In genomic region chr17:50722746-50723145, GRCh38 we compare ENCODE assay signal across 14 cellular contexts. TPM values are rescaled to one million over a fixed set of nuclear protein-coding genes. Genes with fewer than 3 reads are reported as not detected.
A peak's percentile ranks its signal among the peaks of the same experiment; 100 is the strongest.
DNase-seq lines count a peak whose midpoint lies in the region; ATAC-seq and TF ChIP-seq lines count a peak whose summit lies in the region.
"Had no signal": no experiment of that assay in that cellular context is flagged by ENCODE, and none has a peak within 500 bp of the region (broad histone marks: within the 10 kb centered on the region; RNA-seq: fewer than 3 reads in every experiment).

No MANE protein-coding gene starts in this region.

- intact Hi-C loops in CD4-positive, alpha-beta T cell (cut with DNase I, micrococcal nuclease): no loop called here
- intact Hi-C loops in ascending aorta (cut with DNase I): no loop called here

- TF ChIP-seq CTCF in CD4-positive, alpha-beta T cell (IDR thresholded peaks at IDR 0.05): no peak
- no peak for TF ChIP-seq CTCF in ascending aorta (IDR thresholded peaks at IDR 0.05)

- no peaks in the 10 kb centered on the region for H3K27me3 Mint-ChIP-seq in CD4-positive, alpha-beta T cell

- H3K4me3 ChIP-seq in HUES6 (ENCODE audit: low read depth, low read length) (peak overlapping the region; percentile 16; the same call in 1 of the 2 replicates), adipocyte (ENCODE audit: low read length) (peak overlapping the region; percentile 99), mucosa of stomach (ENCODE audit: low read length) (no peak overlapping the region), ascending aorta (peak overlapping the region in 1 of 2 donors; percentile 77)

- DNase-seq in CD4-positive, alpha-beta T cell: no peak
- DNase-seq in adipocyte (ENCODE audit: low read depth): no peak
- DNase-seq in stimulated activated CD4-positive, alpha-beta T cell treated with anti-CD3 and anti-CD28 coated beads, Interleukin-2, amount 100 ng/mL, for 48 hours: no peak
- DNase-seq in hepatic stellate cell (ENCODE audit: low spot score): no peak
- no peak for DNase-seq in DMS 273 treated with DMSO at 0.1 percent for 48 hours (lab: John Stamatoyannopoulos, UW)
- no peak for DNase-seq in ascending aorta (ENCODE audit: low spot score in 2 of 2)
- DNase-seq: DMS79 treated with DMSO at 0.1 percent for 48 hours, hippocampal formation, NCI-H1694 treated with DMSO at 0.1 percent for 48 hours, Peyer's patch, upper lobe of right lung had no signal

- H3K36me3 ChIP-seq in HUES6 (ENCODE audit: control insufficient read depth, insufficient read depth, low read length) (no peaks in the 10 kb centered on the region; the same call in 1 of the 2 replicates), adipocyte (ENCODE audit: control insufficient read depth, insufficient read depth, low read length, severe bottlenecking) (no peaks in the 10 kb centered on the region), mucosa of stomach (ENCODE audit: control insufficient read depth, insufficient read depth, low read length) (no peaks in the 10 kb centered on the region), ascending aorta (no peaks in the 10 kb centered on the region)
- H3K36me3 ChIP-seq: neutrophil, Peyer's patch, upper lobe of right lung had no signal

- no peaks in the 10 kb centered on the region for H3K9me3 ChIP-seq in CD4-positive, alpha-beta T cell (ENCODE audit: control insufficient read depth, low read length)
- H3K9me3 ChIP-seq in HUES6 (ENCODE audit: control insufficient read depth, insufficient read depth, low read depth, low read length) (no peaks in the 10 kb centered on the region), adipocyte (ENCODE audit: control insufficient read depth, low read length) (no peaks in the 10 kb centered on the region), mucosa of stomach (ENCODE audit: control insufficient read depth, low read length) (no peaks in the 10 kb centered on the region), ascending aorta (no peaks in the 10 kb centered on the region)
- H3K9me3 ChIP-seq: neutrophil, Peyer's patch, upper lobe of right lung had no signal

- no peaks in the 10 kb centered on the region for H3K9me3 Mint-ChIP-seq in CD4-positive, alpha-beta T cell

- ATAC-seq in CD4-positive, alpha-beta T cell (ENCODE audit: poor library complexity): no peak
- ATAC-seq: upper lobe of right lung had no signal

- H3K4me3 Mint-ChIP-seq in CD4-positive, alpha-beta T cell: peak overlapping the region; percentile 95

- CTCF ChIA-PET in CD4-positive, alpha-beta T cell (lab: Charles Lee): no interaction called here

- H3K9ac ChIP-seq in HUES6 (ENCODE audit: low read length): no peak overlapping the region
- peak overlapping the region; percentile 41 for H3K9ac ChIP-seq in adipocyte (ENCODE audit: low read length)
- peak overlapping the region; percentile 20 for H3K9ac ChIP-seq in mucosa of stomach (ENCODE audit: low read length)

- no peak overlapping the region for H3K27ac ChIP-seq in CD4-positive, alpha-beta T cell (ENCODE audit: low read depth, low read length)
- H3K27ac ChIP-seq in HUES6 (ENCODE audit: low read depth, low read length): no peak overlapping the region
- no peak overlapping the region for H3K27ac ChIP-seq in ascending aorta
- H3K27ac ChIP-seq: neutrophil, Peyer's patch, upper lobe of right lung had no signal

- POLR2A ChIA-PET in CD4-positive, alpha-beta T cell (lab: Charles Lee): interaction anchor here (1.3 to 1.7 kb wide), 2 partner anchors 14 to 430 kb away, joined by 3 to 13 read pairs; partner anchors contain the start of gene ANKRD40

- peaks cover 46% of the 10 kb centered on the region for H3K36me3 Mint-ChIP-seq in CD4-positive, alpha-beta T cell (ENCODE audit: low read depth)

- H3K27ac Mint-ChIP-seq in CD4-positive, alpha-beta T cell: peak overlapping the region; percentile 55

- H3K4me1 ChIP-seq in HUES6 (ENCODE audit: control insufficient read depth, insufficient read depth, low read length): peaks cover 16% of the 10 kb centered on the region
- peaks cover 44% of the 10 kb centered on the region for H3K4me1 ChIP-seq in adipocyte (ENCODE audit: control insufficient read depth, insufficient read depth, low read length)
- peaks cover 27% of the 10 kb centered on the region for H3K4me1 ChIP-seq in mucosa of stomach (ENCODE audit: control insufficient read depth, insufficient read depth, low read length)
- H3K4me1 ChIP-seq in ascending aorta: peaks cover 15 to 41% of the 10 kb centered on the region in 2 donors

- peaks cover 54% of the 10 kb centered on the region for H3K4me1 Mint-ChIP-seq in CD4-positive, alpha-beta T cell (ENCODE audit: low read depth)

- no peaks in the 10 kb centered on the region for H3K27me3 ChIP-seq in CD4-positive, alpha-beta T cell (ENCODE audit: control insufficient read depth, insufficient read depth, low read length)
- H3K27me3 ChIP-seq in HUES6 (ENCODE audit: control insufficient read depth, insufficient read depth, low read length) (no peaks in the 10 kb centered on the region), adipocyte (replicated peaks; ENCODE audit: control insufficient read depth, insufficient read depth, low read length) (no peaks in the 10 kb centered on the region), mucosa of stomach (ENCODE audit: control insufficient read depth, insufficient read depth, low read length) (no peaks in the 10 kb centered on the region), ascending aorta (no peaks in the 10 kb centered on the region)
- H3K27me3 ChIP-seq: neutrophil, Peyer's patch, upper lobe of right lung had no signal

RNA-seq across cellular contexts. Expression of gene LUC7L3, which starts 3.3 kb away (rescaled TPM):
- 100 to 1,000 TPM; 116 to 126 TPM for total RNA-seq in CD4-positive, alpha-beta T cell
- 32.0 TPM for total RNA-seq in ascending aorta

RNA-seq across cellular contexts. Expression of gene ANKRD40, which starts 15.0 kb away (rescaled TPM):
- total RNA-seq in CD4-positive, alpha-beta T cell: 10 to 100 TPM; 22.8 to 24.0 TPM
- 35.4 TPM for total RNA-seq in ascending aorta

RNA-seq across cellular contexts. Expression of gene ANKRD40CL, which starts 44.6 kb away (rescaled TPM):
- not detected for total RNA-seq in CD4-positive, alpha-beta T cell
- total RNA-seq in ascending aorta: not detected
- total RNA-seq: upper lobe of right lung had no signal
